ENCODE assay signal across 18 cellular contexts in genomic region chr3:23884481-23884880, GRCh38. TPM values are rescaled to one million over a fixed set of nuclear protein-coding genes. Genes with fewer than 3 reads are reported as not detected.
DNase-seq lines count a peak whose midpoint lies in the region; ATAC-seq, FAIRE-seq and TF ChIP-seq lines count a peak whose summit lies in the region.
"Had no signal": no experiment of that assay in that cellular context is flagged by ENCODE, and none has a peak within 500 bp of the region (broad histone marks: within the 10 kb centered on the region; RNA-seq: fewer than 3 reads in every experiment).

No MANE protein-coding gene starts in this region.

- H3K36me3 ChIP-seq in BJ (ENCODE audit: control insufficient read depth, insufficient read depth, low read length) (peaks cover 4% of the 10 kb centered on the region; the same call in 1 of the 2 replicates), GM12878 (ENCODE audit: control insufficient read depth in 2 of 2, insufficient read depth in 2 of 2, low read length in 1 of 2) (peaks cover 3 to 19% of the 10 kb centered on the region in 2 experiments), left lung (peaks cover 0 to 16% of the 10 kb centered on the region in 2 donors)
- H3K36me3 ChIP-seq: BE2C, gastrocnemius medialis, vagina had no signal

- TF ChIP-seq POLR2A in GM12878 (IDR thresholded peaks at IDR 0.05; ENCODE audit: low read depth, low read length), result no peak

- no peaks in the 10 kb centered on the region for H3K27me3 Mint-ChIP-seq in activated naive CD8-positive, alpha-beta T cell treated with anti-CD3 and anti-CD28 coated beads, Interleukin-2, amount 50 U/mL, for 24 hours
- H3K27me3 Mint-ChIP-seq: activated CD4-positive, alpha-beta T cell treated with anti-CD3 and anti-CD28 coated beads, Interleukin-2, amount 10 ng/mL, durations not matched to agents 7 days and 5 days had no signal

- in situ Hi-C loops in GM12878 (cut with MboI), result no loop called here

- H3K36me3 Mint-ChIP-seq in activated naive CD8-positive, alpha-beta T cell treated with anti-CD3 and anti-CD28 coated beads, Interleukin-2, amount 50 U/mL, for 24 hours (ENCODE audit: low read depth), result peaks cover 10% of the 10 kb centered on the region
- H3K36me3 Mint-ChIP-seq: natural killer cell had no signal

- TF ChIP-seq CTCF in BJ (IDR thresholded peaks at IDR 0.05; ENCODE audit: insufficient read depth, low read depth, low read length), result 0 out of 2 replicates have a peak, but pooled peaks have one; percentile 10
- TF ChIP-seq CTCF in GM12878 (IDR thresholded peaks at IDR 0.05 in 2 of 3, conservative IDR thresholded peaks at IDR 0.05 in 1 of 3; ENCODE audit: control insufficient read depth in 2 of 3, extremely low read depth in 1 of 3, insufficient read depth in 1 of 3, low read depth in 3 of 3, low read length in 3 of 3), result 0 out of 6 replicates have a peak, but pooled peaks of 1 of the 3 experiments have one; percentile 8
- no peak for TF ChIP-seq CTCF in left lung (IDR thresholded peaks at IDR 0.05)

- H3K79me2 ChIP-seq in GM12878 (ENCODE audit: control insufficient read depth, insufficient read depth, low read length), result peaks cover 4% of the 10 kb centered on the region

- H3K27ac ChIP-seq in GM12878 (ENCODE audit: control insufficient read depth, insufficient read depth) (no peak overlapping the region), left lung (peak overlapping the region in 1 of 2 donors; percentile 45)
- H3K27ac ChIP-seq: gastrocnemius medialis, vagina had no signal

- H3K9ac ChIP-seq in GM12878 (ENCODE audit: control insufficient read depth, insufficient read depth, low read length), result no peak overlapping the region

- DNase-seq in BJ (ENCODE audit: low read depth), result no peak
- peak; percentile 41 to 54 for DNase-seq in Kasumi-1 (lab: John Stamatoyannopoulos, UW)
- DNase-seq in GM12878 (ENCODE audit: low read depth, low spot score), result no peak
- no peak for DNase-seq in left lung
- DNase-seq in AG08395 (ENCODE audit: low spot score), result no peak
- DNase-seq in NOMO-1 treated with DMSO at 0.1 percent for 48 hours (lab: John Stamatoyannopoulos, UW; ENCODE audit: unreplicated experiment), result no peak
- no peak for DNase-seq in NCI-H526 (lab: John Stamatoyannopoulos, UW)
- no peak for DNase-seq in activated naive CD8-positive, alpha-beta T cell treated with anti-CD3 and anti-CD28 coated beads, Interleukin-2, amount 50 U/mL, for 24 hours
- DNase-seq: activated CD4-positive, alpha-beta T cell treated with anti-CD3 and anti-CD28 coated beads, Interleukin-2, amount 10 ng/mL, durations not matched to agents 7 days and 5 days; activated effector memory CD4-positive, alpha-beta T cell treated with Interleukin-2 at 50 U/mL for 16 hours; BE2C; cerebellar nuclear complex; gastrocnemius medialis; islet precursor cell; natural killer cell; NCI-H1694; NK-92 treated with Interleukin-12 subunit alpha and Interleukin-12 subunit beta, amount 100 ng/mL, for 24 hours had no signal

- intact Hi-C loops in GM12878 (cut with micrococcal nuclease; ENCODE audit: unreplicated experiment), result no loop called here
- intact Hi-C loops in left lung (cut with DNase I), result no loop called here

- TF ChIP-seq EP300 in GM12878 (IDR thresholded peaks at IDR 0.05; ENCODE audit: borderline replicate concordance in 1 of 2, control insufficient read depth in 1 of 2, low read depth in 2 of 2, low read length in 2 of 2), result no peak

- no peak overlapping the region for H3K27ac Mint-ChIP-seq in activated naive CD8-positive, alpha-beta T cell treated with anti-CD3 and anti-CD28 coated beads, Interleukin-2, amount 50 U/mL, for 24 hours
- H3K27ac Mint-ChIP-seq: activated CD4-positive, alpha-beta T cell treated with anti-CD3 and anti-CD28 coated beads, Interleukin-2, amount 10 ng/mL, durations not matched to agents 7 days and 5 days; natural killer cell had no signal

- BruUV-seq in GM12878 (replicated peaks; lab: Mats Ljungman, UMichigan), result no TSS peak

- H3K9me3 ChIP-seq in GM12878 (replicated peaks; ENCODE audit: control insufficient read depth, insufficient read depth, low read length), result no peaks in the 10 kb centered on the region
- H3K9me3 ChIP-seq in left lung, result no peaks in the 10 kb centered on the region
- H3K9me3 ChIP-seq: BE2C, gastrocnemius medialis, vagina had no signal

- H3K4me1 ChIP-seq in GM12878 (ENCODE audit: control insufficient read depth, insufficient read depth, low read length) (no peaks in the 10 kb centered on the region), left lung (peaks cover 0 to 35% of the 10 kb centered on the region in 2 donors)
- H3K4me1 ChIP-seq: BE2C had no signal

- peaks cover 14% of the 10 kb centered on the region for H3K4me1 Mint-ChIP-seq in activated naive CD8-positive, alpha-beta T cell treated with anti-CD3 and anti-CD28 coated beads, Interleukin-2, amount 50 U/mL, for 24 hours

- RAD21 ChIA-PET in GM12878 (lab: Charles Lee; ENCODE audit: unreplicated experiment), result interaction anchor here (0.7 to 1.1 kb wide), 2 partner anchors 14 to 50 kb away, joined by 3 read pairs; no protein-coding TSS in a partner anchor

- no peak overlapping the region for H3K4me2 ChIP-seq in GM12878 (ENCODE audit: control insufficient read depth, insufficient read depth)

- no peak overlapping the region for H2AFZ ChIP-seq in GM12878 (ENCODE audit: control insufficient read depth, low read depth, low read length)

- CTCF ChIA-PET in BJ (lab: Yijun Ruan, JAX), result interaction anchor here (0.6 to 1.4 kb wide), 3 partner anchors 10 to 357 kb away, joined by 3 to 4 read pairs (median 3); no protein-coding TSS in a partner anchor
- CTCF ChIA-PET in GM12878 (lab: Yijun Ruan, JAX), result interaction anchor here (1.1 to 1.3 kb wide), 2 partner anchors 48 to 51 kb away, joined by 5 to 6 read pairs; no protein-coding TSS in a partner anchor

- H3K9me3 Mint-ChIP-seq in activated naive CD8-positive, alpha-beta T cell treated with anti-CD3 and anti-CD28 coated beads, Interleukin-2, amount 50 U/mL, for 24 hours, result no peaks in the 10 kb centered on the region
- H3K9me3 Mint-ChIP-seq: activated CD4-positive, alpha-beta T cell treated with anti-CD3 and anti-CD28 coated beads, Interleukin-2, amount 10 ng/mL, durations not matched to agents 7 days and 5 days; natural killer cell had no signal

- SMC1A ChIA-PET in GM12878 (lab: Charles Lee; ENCODE audit: uncharacterized antibody, unreplicated experiment), result interaction anchor here (0.7 to 1.1 kb wide), 4 partner anchors 8 to 261 kb away, joined by 3 read pairs; no protein-coding TSS in a partner anchor

- WGBS in GM12878 (ENCODE audit: insufficient coverage, insufficient replicate concordance, low lambda C conversion rate, missing lambda C conversion rate), result 100% methylated on average over 2 of the region's 2 CpGs

- no peak for TF ChIP-seq RAD21 in GM12878 (IDR thresholded peaks at IDR 0.05; ENCODE audit: insufficient read depth, low read depth, low read length)

- peak; percentile 18; the same call in 1 of the 3 replicates for ATAC-seq in GM12878
- peak; percentile 37 for ATAC-seq in left lung
- no peak for ATAC-seq in activated naive CD8-positive, alpha-beta T cell treated with anti-CD3 and anti-CD28 coated beads, Interleukin-2, amount 50 U/mL, for 24 hours
- ATAC-seq: gastrocnemius medialis, natural killer cell had no signal

- POLR2A ChIA-PET in BJ (lab: Charles Lee), result no interaction called here
- POLR2A ChIA-PET in GM12878 (lab: Charles Lee), result no interaction called here

- H3K4me3 Mint-ChIP-seq in activated naive CD8-positive, alpha-beta T cell treated with anti-CD3 and anti-CD28 coated beads, Interleukin-2, amount 50 U/mL, for 24 hours, result no peak overlapping the region
- H3K4me3 Mint-ChIP-seq: activated CD4-positive, alpha-beta T cell treated with anti-CD3 and anti-CD28 coated beads, Interleukin-2, amount 10 ng/mL, durations not matched to agents 7 days and 5 days; natural killer cell had no signal

- H3K4me3 ChIP-seq in BJ (ENCODE audit: low read depth, low read length), result no peak overlapping the region
- H3K4me3 ChIP-seq in GM12878, result no peak overlapping the region
- no peak overlapping the region for H3K4me3 ChIP-seq in left lung
- H3K4me3 ChIP-seq: gastrocnemius medialis, vagina had no signal

- no peaks in the 10 kb centered on the region for H3K27me3 ChIP-seq in BJ (ENCODE audit: control insufficient read depth, insufficient read depth, low read length)
- no peaks in the 10 kb centered on the region for H3K27me3 ChIP-seq in GM12878 (replicated peaks in 1 of 2; ENCODE audit: control insufficient read depth in 2 of 2, insufficient read depth in 2 of 2, low read length in 1 of 2)
- no peaks in the 10 kb centered on the region for H3K27me3 ChIP-seq in left lung
- H3K27me3 ChIP-seq: BE2C, gastrocnemius medialis, vagina had no signal

- no peaks in the 10 kb centered on the region; the same call in 1 of the 2 replicates for H4K20me1 ChIP-seq in GM12878 (ENCODE audit: control insufficient read depth, insufficient read depth)

- no peak for FAIRE-seq in GM12878 (lab: Jason Lieb, UNC)

RNA-seq across cellular contexts. Expression of gene NKIRAS1, which starts 32.3 kb away (rescaled TPM):
- polyA plus RNA-seq in BJ (2011; rRNA removed) (5.1 and 11.8 TPM in 2 replicates), GM12878 (2011; rRNA removed) (7.9 and 12.9 TPM in 2 replicates), GM12878 (2014; fragmentation: Illumina TruSeq; extraction: Trizol) (12.4 and 14.1 TPM in 2 replicates), GM12878 (2014; fragmentation: Nextera tagmentation; extraction: Ambion mirVana) (10 to 100 TPM in 1 of 2 experiments, 1 to 10 TPM in 1; 8.9 to 10.2 TPM), GM12878 (2014; rRNA removed) (6.9 and 9.1 TPM in 2 replicates), GM12878 (2016; fragmentation: Nextera tagmentation; extraction: Ambion mirVana) (10 to 100 TPM; 13.6 to 17.9 TPM)
- polyA minus RNA-seq in BJ (2011; rRNA and poly(A)+ RNA removed), result 3.4 and 4.9 TPM in 2 replicates
- 9.3 and 10.1 TPM in 2 replicates for total RNA-seq in GM12878 (2013; cell fraction: nucleolus; rRNA removed)
- total RNA-seq in GM12878 (2014; rRNA removed) (11.4 and 11.5 TPM in 2 replicates), GM12878 (2014; rRNA removed; fragmentation: Illumina TruSeq; extraction: Trizol) (13.8 and 14.2 TPM in 2 replicates), GM12878 (2021) (7.1 and 7.2 TPM in 2 replicates), left lung (1 to 10 TPM; 8.8 to 9.6 TPM)
- polyA plus RNA-seq in GM12878 (2011; ENCODE audit: low read depth), result 5.1 TPM
- 3.0 and 3.6 TPM in 2 replicates for polyA plus RNA-seq in GM12878 (2011; cell fraction: cytosol; rRNA removed)
- 2.7 and 4.1 TPM in 2 replicates for polyA plus RNA-seq in GM12878 (2011; cell fraction: nucleus; rRNA removed)
- 7.6 and 10.4 TPM in 2 replicates for polyA plus RNA-seq in GM12878 (2012)
- polyA minus RNA-seq in GM12878 (2011; rRNA and poly(A)+ RNA removed), result 3.2 and 3.6 TPM in 2 replicates
- 2.3 and 3.5 TPM in 2 replicates for polyA minus RNA-seq in GM12878 (2011; cell fraction: cytosol; rRNA and poly(A)+ RNA removed)
- 3.3 and 4.6 TPM in 2 replicates for polyA minus RNA-seq in GM12878 (2011; cell fraction: nucleus; rRNA and poly(A)+ RNA removed)

RNA-seq across cellular contexts. Expression of gene RPL15, which starts 32.5 kb away (rescaled TPM):
- 4,789 and 5,733 TPM in 2 replicates for polyA plus RNA-seq in BJ (2011; rRNA removed)
- 1,245 and 1,979 TPM in 2 replicates for polyA minus RNA-seq in BJ (2011; rRNA and poly(A)+ RNA removed)
- total RNA-seq in GM12878 (2013; cell fraction: nucleolus; rRNA removed), result 393 and 399 TPM in 2 replicates
- 3,114 and 3,350 TPM in 2 replicates for total RNA-seq in GM12878 (2014; rRNA removed)
- total RNA-seq in GM12878 (2014; rRNA removed; fragmentation: Illumina TruSeq; extraction: Trizol), result 3,391 and 3,433 TPM in 2 replicates
- total RNA-seq in GM12878 (2021), result 2,942 and 3,030 TPM in 2 replicates
- polyA plus RNA-seq in GM12878 (2011; ENCODE audit: low read depth), result 8,530 TPM
- 3,424 and 4,734 TPM in 2 replicates for polyA plus RNA-seq in GM12878 (2011; rRNA removed)
- polyA plus RNA-seq in GM12878 (2011; cell fraction: cytosol; rRNA removed), result 6,238 and 7,908 TPM in 2 replicates
- 1,866 and 2,228 TPM in 2 replicates for polyA plus RNA-seq in GM12878 (2011; cell fraction: nucleus; rRNA removed)
- polyA plus RNA-seq in GM12878 (2012), result 4,230 and 5,312 TPM in 2 replicates
- polyA plus RNA-seq in GM12878 (2014; fragmentation: Illumina TruSeq; extraction: Trizol), result 2,502 and 4,642 TPM in 2 replicates
- over 10,000 TPM in 1 of 2 experiments, 1,000 to 10,000 TPM in 1; 6,967 to 10,761 TPM for polyA plus RNA-seq in GM12878 (2014; fragmentation: Nextera tagmentation; extraction: Ambion mirVana)
- polyA plus RNA-seq in GM12878 (2014; rRNA removed), result 5,703 and 6,539 TPM in 2 replicates
- 1,000 to 10,000 TPM; 2,885 to 2,955 TPM for polyA plus RNA-seq in GM12878 (2016; fragmentation: Nextera tagmentation; extraction: Ambion mirVana)
- 1,568 and 2,412 TPM in 2 replicates for polyA minus RNA-seq in GM12878 (2011; rRNA and poly(A)+ RNA removed)
- 797 and 891 TPM in 2 replicates for polyA minus RNA-seq in GM12878 (2011; cell fraction: cytosol; rRNA and poly(A)+ RNA removed)
- polyA minus RNA-seq in GM12878 (2011; cell fraction: nucleus; rRNA and poly(A)+ RNA removed), result 234 and 300 TPM in 2 replicates
- 1,000 to 10,000 TPM; 1,425 to 1,431 TPM for total RNA-seq in left lung

Comparison
In these comparisons a context has a peak if more than half of its experiments do, and no peak if none do; other contexts are left out.
1. DNase-seq: peak in Kasumi-1 (2 of 2); none in BJ (single experiment), GM12878 (single experiment), left lung (0 of 2), AG08395 (single experiment), NOMO-1 treated with DMSO at 0.1 percent for 48 hours (single experiment), NCI-H526 (0 of 2) and activated naive CD8-positive, alpha-beta T cell treated with anti-CD3 and anti-CD28 coated beads, Interleukin-2, amount 50 U/mL, for 24 hours (single experiment).